ENCODE assay signal across 8 cellular contexts in genomic region chr9:137278061-137278912, GRCh38. TPM values are rescaled to one million over a fixed set of nuclear protein-coding genes. Genes with fewer than 3 reads are reported as not detected.
A peak's percentile ranks its signal among the peaks of the same experiment; 100 is the strongest.
DNase-seq lines count a peak whose midpoint lies in the region; ATAC-seq and TF ChIP-seq lines count a peak whose summit lies in the region.

No MANE protein-coding gene starts in this region.

- peak overlapping the region; percentile 90 for H3K4me3 Mint-ChIP-seq in activated CD4-positive, alpha-beta T cell treated with anti-CD3 and anti-CD28 coated beads, Interleukin-2, amount 10 ng/mL, durations not matched to agents 24 days and 14 days

- intact Hi-C loops in activated CD4-positive, alpha-beta T cell treated with anti-CD3 and anti-CD28 coated beads, Interleukin-2, amount 10 ng/mL, durations not matched to agents 24 days and 14 days (cut with micrococcal nuclease): no loop called here
- intact Hi-C loops in Right ventricle myocardium superior (cut with DNase I): no loop called here

- peak overlapping the region; percentile 73 for H3K4me3 ChIP-seq in WI38 (ENCODE audit: low read depth, low read length)

- H3K27ac Mint-ChIP-seq in activated CD4-positive, alpha-beta T cell treated with anti-CD3 and anti-CD28 coated beads, Interleukin-2, amount 10 ng/mL, durations not matched to agents 24 days and 14 days: peak overlapping the region; percentile 81

- peak; percentile 2 for ATAC-seq in Right ventricle myocardium superior (ENCODE audit: poor library complexity)
- no peak for ATAC-seq in HG03039 (IDR thresholded peaks at IDR 0.05; ENCODE audit: unreplicated experiment)

- H3K9me3 Mint-ChIP-seq in activated CD4-positive, alpha-beta T cell treated with anti-CD3 and anti-CD28 coated beads, Interleukin-2, amount 10 ng/mL, durations not matched to agents 24 days and 14 days: no peaks in the 10 kb centered on the region

- peaks cover 9% of the 10 kb centered on the region for H3K4me1 Mint-ChIP-seq in activated CD4-positive, alpha-beta T cell treated with anti-CD3 and anti-CD28 coated beads, Interleukin-2, amount 10 ng/mL, durations not matched to agents 24 days and 14 days

- no peak for TF ChIP-seq CTCF in WI38 (IDR thresholded peaks at IDR 0.05; ENCODE audit: low read depth, low read length)

- peak; percentile 71 for DNase-seq in activated CD4-positive, alpha-beta T cell treated with anti-CD3 and anti-CD28 coated beads, Interleukin-2, amount 10 ng/mL, durations not matched to agents 24 days and 14 days
- no peak for DNase-seq in activated CD4-positive, alpha-beta T cell treated with anti-CD3 and anti-CD28 coated beads for 1 hour
- DNase-seq in Right ventricle myocardium superior (no peak), retina (peak; percentile 31), AG20443 (ENCODE audit: low spot score) (no peak), NCI-H82 (lab: John Stamatoyannopoulos, UW) (no peak)

- H3K27me3 Mint-ChIP-seq in activated CD4-positive, alpha-beta T cell treated with anti-CD3 and anti-CD28 coated beads, Interleukin-2, amount 10 ng/mL, durations not matched to agents 24 days and 14 days: no peaks in the 10 kb centered on the region

- peaks cover 14% of the 10 kb centered on the region for H3K36me3 Mint-ChIP-seq in activated CD4-positive, alpha-beta T cell treated with anti-CD3 and anti-CD28 coated beads, Interleukin-2, amount 10 ng/mL, durations not matched to agents 24 days and 14 days (ENCODE audit: low read depth)

RNA-seq across cellular contexts. Expression of gene TOR4A, which starts 0.8 kb away (rescaled TPM):
- 10.3 and 11.4 TPM in 2 replicates for total RNA-seq in activated CD4-positive, alpha-beta T cell treated with anti-CD3 and anti-CD28 coated beads, Interleukin-2, amount 10 ng/mL, durations not matched to agents 24 days and 14 days
- total RNA-seq in Right ventricle myocardium superior: 16.6 TPM

RNA-seq across cellular contexts. Expression of gene NELFB, which starts 23.2 kb away (rescaled TPM):
- 72.4 and 75.3 TPM in 2 replicates for total RNA-seq in activated CD4-positive, alpha-beta T cell treated with anti-CD3 and anti-CD28 coated beads, Interleukin-2, amount 10 ng/mL, durations not matched to agents 24 days and 14 days
- 39.9 TPM for total RNA-seq in Right ventricle myocardium superior

RNA-seq across cellular contexts. Expression of gene NRARP, which starts 23.8 kb away (rescaled TPM):
- 12.9 and 13.4 TPM in 2 replicates for total RNA-seq in activated CD4-positive, alpha-beta T cell treated with anti-CD3 and anti-CD28 coated beads, Interleukin-2, amount 10 ng/mL, durations not matched to agents 24 days and 14 days
- 4.4 TPM for total RNA-seq in Right ventricle myocardium superior

RNA-seq across cellular contexts. Expression of gene STPG3, which starts 27.2 kb away (rescaled TPM):
- total RNA-seq in activated CD4-positive, alpha-beta T cell treated with anti-CD3 and anti-CD28 coated beads, Interleukin-2, amount 10 ng/mL, durations not matched to agents 24 days and 14 days: 0.54 and 0.99 TPM in 2 replicates
- 1.3 TPM for total RNA-seq in Right ventricle myocardium superior

RNA-seq across cellular contexts. Expression of gene TUBB4B, which starts 37.2 kb away (rescaled TPM):
- total RNA-seq in activated CD4-positive, alpha-beta T cell treated with anti-CD3 and anti-CD28 coated beads, Interleukin-2, amount 10 ng/mL, durations not matched to agents 24 days and 14 days: 292 and 299 TPM in 2 replicates
- 515 TPM for total RNA-seq in Right ventricle myocardium superior

Comparison
In these comparisons a context has a peak if more than half of its experiments do, and no peak if none do; other contexts are left out.
1. DNase-seq: peak in activated CD4-positive, alpha-beta T cell treated with anti-CD3 and anti-CD28 coated beads, Interleukin-2, amount 10 ng/mL, durations not matched to agents 24 days and 14 days (single experiment) and retina (single experiment); none in activated CD4-positive, alpha-beta T cell treated with anti-CD3 and anti-CD28 coated beads for 1 hour (single experiment), Right ventricle myocardium superior (single experiment), AG20443 (single experiment) and NCI-H82 (single experiment).